ENCODE assay signal across 8 cellular contexts in genomic region chr11:117327567-117328413, GRCh38. TPM values are rescaled to one million over a fixed set of nuclear protein-coding genes. Genes with fewer than 3 reads are reported as not detected.
DNase-seq lines count a peak whose midpoint lies in the region; ATAC-seq and TF ChIP-seq lines count a peak whose summit lies in the region.

CEP164 (plus strand) TSS chr11:117327854; CDS start chr11:117338587, 10,733 bp downstream.

- in situ Hi-C loops in astrocyte of the cerebellum (cut with HindIII; ENCODE audit: low sequenced_read_pairs), result no loop called here

- H3K79me2 ChIP-seq in hepatocyte, result peaks cover 20% of the 10 kb centered on the region

- WGBS in hepatocyte (ENCODE audit: low lambda C conversion rate, missing lambda C conversion rate), result 3% methylated on average over 38 of the region's 64 CpGs

- H3K9me3 ChIP-seq in hepatocyte (ENCODE audit: low read depth), result no peaks in the 10 kb centered on the region

- H3K4me2 ChIP-seq in hepatocyte, result peak within 1 kb of the TSS; percentile 75

- H3K4me3 ChIP-seq in astrocyte of the cerebellum (ENCODE audit: low read depth, low read length), result peak within 1 kb of the TSS; percentile 87
- H3K4me3 ChIP-seq in hepatocyte, result peak within 1 kb of the TSS; percentile 78

- DNase-seq in NCI-H2029 (lab: John Stamatoyannopoulos, UW) (peak; percentile 95), T-helper 22 cell (ENCODE audit: low read depth) (peak; percentile 91), astrocyte of the cerebellum (ENCODE audit: low read depth) (peak; percentile 87), hepatocyte (ENCODE audit: low spot score) (peak; percentile 95), renal cortical epithelial cell (ENCODE audit: low read depth) (peak; percentile 95), cortex of kidney (lab: John Stamatoyannopoulos, UW) (no peak)

- no peaks in the 10 kb centered on the region for H3K9me2 ChIP-seq in hepatocyte (replicated peaks; ENCODE audit: insufficient read depth)

- H3K27ac ChIP-seq in hepatocyte, result peak within 1 kb of the TSS; percentile 85

- no peaks in the 10 kb centered on the region for H3K36me3 ChIP-seq in hepatocyte (replicated peaks; ENCODE audit: insufficient read depth, low read depth)

- no peaks in the 10 kb centered on the region for H3K27me3 ChIP-seq in hepatocyte

- TF ChIP-seq CTCF in astrocyte of the cerebellum (IDR thresholded peaks at IDR 0.05; ENCODE audit: low read depth, low read length, missing control alignments), result no peak
- TF ChIP-seq CTCF in hepatocyte (IDR thresholded peaks at IDR 0.05; ENCODE audit: poor library complexity), result no peak

- ATAC-seq in GM18505 (IDR thresholded peaks at IDR 0.05; ENCODE audit: unreplicated experiment), result peak; percentile 91
- ATAC-seq in HG02973 (IDR thresholded peaks at IDR 0.05; ENCODE audit: unreplicated experiment), result peak; percentile 95

- peak; percentile 89 for TF ChIP-seq POLR2A in GM18505 (IDR thresholded peaks at IDR 0.05; ENCODE audit: borderline replicate concordance, extremely low read depth, insufficient read depth, insufficient read length)

- H3K4me1 ChIP-seq in hepatocyte (ENCODE audit: insufficient read depth), result peaks cover 6% of the 10 kb centered on the region

- H4K20me1 ChIP-seq in hepatocyte (ENCODE audit: insufficient read depth, poor library complexity, severe bottlenecking), result no peaks in the 10 kb centered on the region

- H2AFZ ChIP-seq in hepatocyte, result peak within 1 kb of the TSS; percentile 77

RNA-seq across cellular contexts. Expression of gene CEP164, which starts in this region (rescaled TPM):
- total RNA-seq in hepatocyte, result 7.1 and 18.3 TPM in 2 replicates
- polyA plus RNA-seq in hepatocyte, result 19.9 and 31.9 TPM in 2 replicates
- 21.2 and 24.1 TPM in 2 replicates for total RNA-seq in renal cortical epithelial cell
